ENCODE assay signal across 1 cellular context in genomic region chr5:82306151-82306550, GRCh38.
TF ChIP-seq lines count a peak whose summit lies in the region.

No MANE protein-coding gene starts in this region.

TF ChIP-seq in WTC11, 78 proteins besides CTCF, POLR2A, EP300 and RAD21 (continued from another document):
- TF ChIP-seq E2F4 (CRISPR knock-in tag; IDR thresholded peaks at IDR 0.05; ENCODE audit: borderline replicate concordance, low read depth) (no peak), ERG (CRISPR knock-in tag; IDR thresholded peaks at IDR 0.05) (no peak), ATF2 (CRISPR knock-in tag; IDR thresholded peaks at IDR 0.05; ENCODE audit: borderline replicate concordance, low read depth) (no peak), ELF4 (CRISPR knock-in tag; IDR thresholded peaks at IDR 0.05; ENCODE audit: low read depth) (no peak), SMAD3 (CRISPR knock-in tag; IDR thresholded peaks at IDR 0.05; ENCODE audit: borderline replicate concordance) (no peak), ATF3 (CRISPR knock-in tag; conservative IDR thresholded peaks at IDR 0.05) (no peak), GTF2I (CRISPR knock-in tag; conservative IDR thresholded peaks at IDR 0.05) (no peak), TEAD4 (CRISPR knock-in tag; IDR thresholded peaks at IDR 0.05) (no peak), ZNF317 (CRISPR knock-in tag; IDR thresholded peaks at IDR 0.05; ENCODE audit: borderline replicate concordance, low read depth) (no peak), GABPB1 (CRISPR knock-in tag; IDR thresholded peaks at IDR 0.05) (no peak)
- TF ChIP-seq, protein P1, sequence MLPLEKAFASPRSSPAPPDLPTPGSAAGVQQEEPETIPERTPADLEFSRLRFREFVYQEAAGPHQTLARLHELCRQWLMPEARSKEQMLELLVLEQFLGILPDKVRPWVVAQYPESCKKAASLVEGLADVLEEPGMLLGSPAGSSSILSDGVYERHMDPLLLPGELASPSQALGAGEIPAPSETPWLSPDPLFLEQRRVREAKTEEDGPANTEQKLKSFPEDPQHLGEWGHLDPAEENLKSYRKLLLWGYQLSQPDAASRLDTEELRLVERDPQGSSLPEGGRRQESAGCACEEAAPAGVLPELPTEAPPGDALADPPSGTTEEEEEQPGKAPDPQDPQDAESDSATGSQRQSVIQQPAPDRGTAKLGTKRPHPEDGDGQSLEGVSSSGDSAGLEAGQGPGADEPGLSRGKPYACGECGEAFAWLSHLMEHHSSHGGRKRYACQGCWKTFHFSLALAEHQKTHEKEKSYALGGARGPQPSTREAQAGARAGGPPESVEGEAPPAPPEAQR (CRISPR knock-in tag; IDR thresholded peaks at IDR 0.05), result no peak
- TF ChIP-seq, protein P2, sequence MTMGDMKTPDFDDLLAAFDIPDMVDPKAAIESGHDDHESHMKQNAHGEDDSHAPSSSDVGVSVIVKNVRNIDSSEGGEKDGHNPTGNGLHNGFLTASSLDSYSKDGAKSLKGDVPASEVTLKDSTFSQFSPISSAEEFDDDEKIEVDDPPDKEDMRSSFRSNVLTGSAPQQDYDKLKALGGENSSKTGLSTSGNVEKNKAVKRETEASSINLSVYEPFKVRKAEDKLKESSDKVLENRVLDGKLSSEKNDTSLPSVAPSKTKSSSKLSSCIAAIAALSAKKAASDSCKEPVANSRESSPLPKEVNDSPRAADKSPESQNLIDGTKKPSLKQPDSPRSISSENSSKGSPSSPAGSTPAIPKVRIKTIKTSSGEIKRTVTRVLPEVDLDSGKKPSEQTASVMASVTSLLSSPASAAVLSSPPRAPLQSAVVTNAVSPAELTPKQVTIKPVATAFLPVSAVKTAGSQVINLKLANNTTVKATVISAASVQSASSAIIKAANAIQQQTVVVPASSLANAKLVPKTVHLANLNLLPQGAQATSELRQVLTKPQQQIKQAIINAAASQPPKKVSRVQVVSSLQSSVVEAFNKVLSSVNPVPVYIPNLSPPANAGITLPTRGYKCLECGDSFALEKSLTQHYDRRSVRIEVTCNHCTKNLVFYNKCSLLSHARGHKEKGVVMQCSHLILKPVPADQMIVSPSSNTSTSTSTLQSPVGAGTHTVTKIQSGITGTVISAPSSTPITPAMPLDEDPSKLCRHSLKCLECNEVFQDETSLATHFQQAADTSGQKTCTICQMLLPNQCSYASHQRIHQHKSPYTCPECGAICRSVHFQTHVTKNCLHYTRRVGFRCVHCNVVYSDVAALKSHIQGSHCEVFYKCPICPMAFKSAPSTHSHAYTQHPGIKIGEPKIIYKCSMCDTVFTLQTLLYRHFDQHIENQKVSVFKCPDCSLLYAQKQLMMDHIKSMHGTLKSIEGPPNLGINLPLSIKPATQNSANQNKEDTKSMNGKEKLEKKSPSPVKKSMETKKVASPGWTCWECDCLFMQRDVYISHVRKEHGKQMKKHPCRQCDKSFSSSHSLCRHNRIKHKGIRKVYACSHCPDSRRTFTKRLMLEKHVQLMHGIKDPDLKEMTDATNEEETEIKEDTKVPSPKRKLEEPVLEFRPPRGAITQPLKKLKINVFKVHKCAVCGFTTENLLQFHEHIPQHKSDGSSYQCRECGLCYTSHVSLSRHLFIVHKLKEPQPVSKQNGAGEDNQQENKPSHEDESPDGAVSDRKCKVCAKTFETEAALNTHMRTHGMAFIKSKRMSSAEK (CRISPR knock-in tag; IDR thresholded peaks at IDR 0.05; ENCODE audit: borderline replicate concordance), result no peak
